Comparison of ENCODE assay signal across 8 cellular contexts in genomic region chr19:1825909-1826556, GRCh38. TPM values are rescaled to one million over a fixed set of nuclear protein-coding genes. Genes with fewer than 3 reads are reported as not detected.
DNase-seq lines count a peak whose midpoint lies in the region; ATAC-seq lines count a peak whose summit lies in the region.

No MANE protein-coding gene starts in this region.

- intact Hi-C loops in left ventricle myocardium superior (cut with micrococcal nuclease), result no loop called here

- DNase-seq in DMS79 (lab: John Stamatoyannopoulos, UW) (peak; percentile 23), KBM-7 (peak; percentile 70), T-cell (peak; percentile 41 to 81 (median 72)), amniotic stem cell (lab: John Stamatoyannopoulos, UW) (peak; percentile 25), left ventricle myocardium superior (peak; percentile 86), retina (peak; percentile 90)

- H3K36me3 Mint-ChIP-seq in T-cell, result peaks cover 17% of the 10 kb centered on the region

- peaks cover 5 to 9% (median 7%) of the 10 kb centered on the region in 3 donors for H3K4me1 Mint-ChIP-seq in T-cell

- CTCF ChIA-PET in T-cell (lab: Charles Lee), result interaction anchor here (0.6 to 1.5 kb wide), 8 partner anchors 29 to 559 kb away, joined by 3 to 11 read pairs (median 3); no protein-coding TSS in a partner anchor

- POLR2A ChIA-PET in T-cell (lab: Charles Lee), result no interaction called here

- H3K4me3 Mint-ChIP-seq in T-cell, result no peak overlapping the region

- no peaks in the 10 kb centered on the region for H3K9me3 Mint-ChIP-seq in T-cell

- no peaks in the 10 kb centered on the region for H3K27me3 Mint-ChIP-seq in T-cell

- in situ Hi-C loops in KBM-7 (cut with MboI; ENCODE audit: low pct_unique_long_range_greater_than_20kb, low sequenced_read_pairs), result no loop called here

- peak; percentile 73 to 81 (median 78) for ATAC-seq in T-cell (replicated peaks in 1 of 4)
- ATAC-seq in left ventricle myocardium superior, result peak; percentile 80
- no peak for ATAC-seq in GM18867 (IDR thresholded peaks at IDR 0.05; ENCODE audit: unreplicated experiment)
- ATAC-seq in HG03469 (IDR thresholded peaks at IDR 0.05; ENCODE audit: unreplicated experiment), result no peak

- H3K27ac Mint-ChIP-seq in T-cell, result no peak overlapping the region

RNA-seq across cellular contexts. Expression of gene ATP8B3, which starts 14.0 kb away (rescaled TPM):
- total RNA-seq in T-cell (1 to 10 TPM; 3.5 to 5.7 (median 4.0) TPM), left ventricle myocardium superior (0.89 TPM)

RNA-seq across cellular contexts. Expression of gene REXO1, which starts 22.2 kb away (rescaled TPM):
- total RNA-seq in T-cell (10 to 100 TPM; 68.4 to 97.5 (median 78.7) TPM), left ventricle myocardium superior (16.0 TPM)

RNA-seq across cellular contexts. Expression of gene KLF16, which starts 37.3 kb away (rescaled TPM):
- total RNA-seq in T-cell (10 to 100 TPM; 29.8 to 61.4 (median 32.7) TPM), left ventricle myocardium superior (9.8 TPM)

RNA-seq across cellular contexts. Expression of gene ABHD17A, which starts 59.3 kb away (rescaled TPM):
- total RNA-seq in T-cell (100 to 1,000 TPM; 136 to 185 (median 151) TPM), left ventricle myocardium superior (64.4 TPM)

Comparison
In these comparisons a context has a peak if more than half of its experiments do, and no peak if none do; other contexts are left out.
1. DNase-seq: peak in every context shown above with its lines; median percentile 90 in retina; 86 in left ventricle myocardium superior; 72 in T-cell; 70 in KBM-7; 25 in amniotic stem cell; 23 in DMS79.
2. ATAC-seq: peak in T-cell (4 of 4) and left ventricle myocardium superior (single experiment); none in GM18867 (single experiment) and HG03469 (single experiment).